In genomic region chr10:130498042-130498441, GRCh38 we compare ENCODE assay signal across 23 cellular contexts.
"Had no signal": no experiment of that assay in that cellular context is flagged by ENCODE, and none has a peak within 500 bp of the region (broad histone marks: within the 10 kb centered on the region; RNA-seq: fewer than 3 reads in every experiment).

No MANE protein-coding gene starts in this region.

- H3K9me3 Mint-ChIP-seq: natural killer cell treated with Interleukin-12 subunit alpha and Interleukin-12 subunit beta and Interleukin-15 and Interleukin-18, amount 100 ng/mL, for 72 hours; stimulated activated effector memory CD8-positive, alpha-beta T cell treated with anti-CD3 and anti-CD28 coated beads, Interleukin-12 subunit alpha, Interleukin-12 subunit beta, amount 100 ng/mL, for 72 hours had no signal

- ATAC-seq: foreskin keratinocyte; natural killer cell treated with Interleukin-12 subunit alpha and Interleukin-12 subunit beta and Interleukin-15 and Interleukin-18, amount 100 ng/mL, for 72 hours; stimulated activated effector memory CD8-positive, alpha-beta T cell treated with anti-CD3 and anti-CD28 coated beads, Interleukin-12 subunit alpha, Interleukin-12 subunit beta, amount 100 ng/mL, for 72 hours; stimulated activated naive CD8-positive, alpha-beta T cell treated with anti-CD3 and anti-CD28 coated beads, Interleukin-15, Interleukin-2, amounts not matched to agents 100 U/mL and 50 U/mL, for 24 hours had no signal

- H3K36me3 ChIP-seq: cardiac muscle cell, colonic mucosa, left ventricle myocardium inferior, neural progenitor cell, suprapubic skin, thyroid gland, upper lobe of left lung had no signal

- H3K27me3 Mint-ChIP-seq: natural killer cell treated with Interleukin-12 subunit alpha and Interleukin-12 subunit beta and Interleukin-15 and Interleukin-18, amount 100 ng/mL, for 72 hours had no signal

- H3K36me3 Mint-ChIP-seq: natural killer cell treated with Interleukin-12 subunit alpha and Interleukin-12 subunit beta and Interleukin-15 and Interleukin-18, amount 100 ng/mL, for 72 hours; neural progenitor cell; stimulated activated effector memory CD8-positive, alpha-beta T cell treated with anti-CD3 and anti-CD28 coated beads, Interleukin-12 subunit alpha, Interleukin-12 subunit beta, amount 100 ng/mL, for 72 hours had no signal

- H3K4me1 Mint-ChIP-seq: stimulated activated effector memory CD8-positive, alpha-beta T cell treated with anti-CD3 and anti-CD28 coated beads, Interleukin-12 subunit alpha, Interleukin-12 subunit beta, amount 100 ng/mL, for 72 hours had no signal

- H3K27ac Mint-ChIP-seq: natural killer cell treated with Interleukin-12 subunit alpha and Interleukin-12 subunit beta and Interleukin-15 and Interleukin-18, amount 100 ng/mL, for 72 hours; neural progenitor cell; stimulated activated effector memory CD8-positive, alpha-beta T cell treated with anti-CD3 and anti-CD28 coated beads, Interleukin-12 subunit alpha, Interleukin-12 subunit beta, amount 100 ng/mL, for 72 hours had no signal

- DNase-seq: cerebellar nuclear complex; colonic mucosa; dermis blood vessel endothelial cell; foreskin keratinocyte; kidney glomerular epithelial cell; left ventricle myocardium inferior; mesenchymal stem cell; midbrain; nucleus accumbens; stimulated activated CD4-positive, alpha-beta T cell treated with anti-CD3 and anti-CD28 coated beads, Interleukin-4, amount 100 ng/mL, for 1 hour; stimulated activated CD8-positive, alpha-beta memory T cell treated with anti-CD3 and anti-CD28 coated beads, Interleukin-4, amount 100 ng/mL, for 48 hours; stimulated activated naive CD8-positive, alpha-beta T cell treated with anti-CD3 and anti-CD28 coated beads, Interleukin-15, Interleukin-2, amounts not matched to agents 100 U/mL and 50 U/mL, for 24 hours; thyroid gland had no signal

- H3K27ac ChIP-seq: cardiac muscle cell, colonic mucosa, foreskin keratinocyte, hepatocyte, left ventricle myocardium inferior, neural progenitor cell, parathyroid adenoma, suprapubic skin, thyroid gland, upper lobe of left lung had no signal

- H3K9me3 ChIP-seq: colonic mucosa, suprapubic skin, thyroid gland, upper lobe of left lung had no signal

- H3K27me3 ChIP-seq: cardiac muscle cell, colonic mucosa, foreskin keratinocyte, hepatocyte, neural progenitor cell, suprapubic skin, thyroid gland, upper lobe of left lung had no signal

- H3K4me3 ChIP-seq: cardiac muscle cell, colonic mucosa, hepatocyte, left ventricle myocardium inferior, lung, neural progenitor cell, smooth muscle cell, suprapubic skin, thyroid gland, upper lobe of left lung had no signal

- H3K4me3 Mint-ChIP-seq: natural killer cell treated with Interleukin-12 subunit alpha and Interleukin-12 subunit beta and Interleukin-15 and Interleukin-18, amount 100 ng/mL, for 72 hours; neural progenitor cell; stimulated activated effector memory CD8-positive, alpha-beta T cell treated with anti-CD3 and anti-CD28 coated beads, Interleukin-12 subunit alpha, Interleukin-12 subunit beta, amount 100 ng/mL, for 72 hours had no signal

- H3K4me1 ChIP-seq: colonic mucosa, foreskin keratinocyte, left ventricle myocardium inferior, neural progenitor cell, parathyroid adenoma, suprapubic skin, thyroid gland, upper lobe of left lung had no signal
